Comparison of ENCODE assay signal across 8 cellular contexts in genomic region chr3:189272500-189273119, GRCh38.
DNase-seq lines count a peak whose midpoint lies in the region; ATAC-seq and TF ChIP-seq lines count a peak whose summit lies in the region.

No MANE protein-coding gene starts in this region.

- no peaks in the 10 kb centered on the region for H4K20me1 ChIP-seq in OCI-LY7 (ENCODE audit: insufficient read depth, low read length)
- no peaks in the 10 kb centered on the region for H4K20me1 ChIP-seq in hepatocyte (ENCODE audit: insufficient read depth, poor library complexity, severe bottlenecking)

- no peak for ATAC-seq in HG03460 (IDR thresholded peaks at IDR 0.05; ENCODE audit: unreplicated experiment)
- ATAC-seq in HG03196 (IDR thresholded peaks at IDR 0.05; ENCODE audit: unreplicated experiment): no peak

- intact Hi-C loops in OCI-LY7 (cut with micrococcal nuclease; ENCODE audit: unreplicated experiment): loop anchor here (1.0 to 10.0 kb wide), 3 partner anchors 115 to 676 kb away; no protein-coding TSS in a partner anchor

- DNase-seq in COR-L47 (lab: John Stamatoyannopoulos, UW) (peak; percentile 77), HFF-Myc (ENCODE audit: extremely low read depth, low read depth) (no peak), OCI-LY7 (ENCODE audit: low spot score) (peak; percentile 48), hepatocyte (ENCODE audit: low spot score) (peak; percentile 16)
- no peak for DNase-seq in activated effector memory CD4-positive, alpha-beta T cell treated with anti-CD3 and anti-CD28 coated beads, Interleukin-2, amount 50 U/mL, for 16 hours
- DNase-seq in stimulated activated CD8-positive, alpha-beta memory T cell treated with anti-CD3 and anti-CD28 coated beads, Interleukin-4, amount 100 ng/mL, for 48 hours: no peak

- H3K4me3 ChIP-seq in HFF-Myc (replicated peaks; ENCODE audit: low read depth, low read length): no peak overlapping the region
- H3K4me3 ChIP-seq in OCI-LY7 (ENCODE audit: low read depth, low read length, poor library complexity, severe bottlenecking): no peak overlapping the region
- no peak overlapping the region for H3K4me3 ChIP-seq in hepatocyte

- H3K9me2 ChIP-seq in OCI-LY7 (ENCODE audit: insufficient read depth, low read length): no peaks in the 10 kb centered on the region
- H3K9me2 ChIP-seq in hepatocyte (replicated peaks; ENCODE audit: insufficient read depth): no peaks in the 10 kb centered on the region

- H3K36me3 ChIP-seq in OCI-LY7 (ENCODE audit: insufficient read depth, low read length) (no peaks in the 10 kb centered on the region), hepatocyte (replicated peaks; ENCODE audit: insufficient read depth, low read depth) (no peaks in the 10 kb centered on the region)

- BruUV-seq in OCI-LY7 (replicated peaks; lab: Mats Ljungman, UMichigan): no TSS peak

- POLR2A ChIA-PET in OCI-LY7 (lab: Charles Lee): interaction anchor here (0.6 to 1.0 kb wide), 3 partner anchors 9 to 34 kb away, joined by 3 to 6 read pairs (median 3); no protein-coding TSS in a partner anchor

- H3K27me3 ChIP-seq in hepatocyte: no peaks in the 10 kb centered on the region

- TF ChIP-seq CTCF in HFF-Myc (IDR thresholded peaks at IDR 0.05; ENCODE audit: low read depth, low read length, missing control alignments): peak; percentile 15
- peak; percentile 87 for TF ChIP-seq CTCF in OCI-LY7 (conservative IDR thresholded peaks at IDR 0.05; ENCODE audit: low read length)
- TF ChIP-seq CTCF in hepatocyte (IDR thresholded peaks at IDR 0.05; ENCODE audit: poor library complexity): peak; percentile 56

- H3K27ac ChIP-seq in OCI-LY7 (ENCODE audit: low read depth, low read length, poor library complexity, severe bottlenecking) (no peak overlapping the region), hepatocyte (no peak overlapping the region)

- CTCF ChIA-PET in OCI-LY7 (lab: Charles Lee; ENCODE audit: unreplicated experiment): interaction anchor here (0.6 to 1.3 kb wide), 2 partner anchors 13 to 631 kb away, joined by 3 to 7 read pairs; no protein-coding TSS in a partner anchor

- peaks cover 9% of the 10 kb centered on the region for H3K4me1 ChIP-seq in OCI-LY7 (ENCODE audit: insufficient read depth, low read length, poor library complexity, severe bottlenecking)
- H3K4me1 ChIP-seq in hepatocyte (ENCODE audit: insufficient read depth): peaks cover 4% of the 10 kb centered on the region

- H3K4me2 ChIP-seq in OCI-LY7 (ENCODE audit: low read length) (no peak overlapping the region), hepatocyte (no peak overlapping the region)

- H3K9me3 ChIP-seq in OCI-LY7 (ENCODE audit: low read length) (no peaks in the 10 kb centered on the region), hepatocyte (ENCODE audit: low read depth) (no peaks in the 10 kb centered on the region)

- H2AFZ ChIP-seq in OCI-LY7 (ENCODE audit: low read length): no peak overlapping the region
- no peak overlapping the region for H2AFZ ChIP-seq in hepatocyte

- WGBS in hepatocyte (ENCODE audit: low lambda C conversion rate, missing lambda C conversion rate): 53% methylated on average over 3 of the region's 4 CpGs

- H3K79me2 ChIP-seq in OCI-LY7 (ENCODE audit: insufficient read depth, low read depth, low read length) (no peaks in the 10 kb centered on the region), hepatocyte (no peaks in the 10 kb centered on the region)

Comparison
In these comparisons a context has a peak if more than half of its experiments do, and no peak if none do; other contexts are left out.
1. DNase-seq: peak in COR-L47 (single experiment), OCI-LY7 (single experiment) and hepatocyte (single experiment); none in HFF-Myc (single experiment), activated effector memory CD4-positive, alpha-beta T cell treated with anti-CD3 and anti-CD28 coated beads, Interleukin-2, amount 50 U/mL, for 16 hours (single experiment) and stimulated activated CD8-positive, alpha-beta memory T cell treated with anti-CD3 and anti-CD28 coated beads, Interleukin-4, amount 100 ng/mL, for 48 hours (single experiment).
2. CTCF ChIP-seq: peak in every context shown above with its lines; median percentile 87 in OCI-LY7; 56 in hepatocyte; 15 in HFF-Myc.